Comparison of ENCODE assay signal across 10 cellular contexts in genomic region chr10:69572159-69573055, GRCh38. TPM values are rescaled to one million over a fixed set of nuclear protein-coding genes. Genes with fewer than 3 reads are reported as not detected.
DNase-seq lines count a peak whose midpoint lies in the region; ATAC-seq lines count a peak whose summit lies in the region.
"Had no signal": no experiment of that assay in that cellular context is flagged by ENCODE, and none has a peak within 500 bp of the region (broad histone marks: within the 10 kb centered on the region; RNA-seq: fewer than 3 reads in every experiment).

No MANE protein-coding gene starts in this region.

- peaks cover 12% of the 10 kb centered on the region for H3K4me1 Mint-ChIP-seq in T-helper 1 cell treated with Interleukin-12 subunit alpha and Interleukin-12 subunit beta and Interleukin-4 antibody, amounts not matched to agents 30 μg/mL and 1 μg/mL, for 36 hours (ENCODE audit: low read depth)
- H3K4me1 Mint-ChIP-seq in activated T-helper 17 cell treated with anti-CD3 and anti-CD28 coated beads, Interleukin-2, amount 50 U/mL, for 72 hours: peaks cover 6% of the 10 kb centered on the region

- H3K36me3 Mint-ChIP-seq in T-helper 1 cell treated with Interleukin-12 subunit alpha and Interleukin-12 subunit beta and Interleukin-4 antibody, amounts not matched to agents 30 μg/mL and 1 μg/mL, for 36 hours (ENCODE audit: low read depth): no peaks in the 10 kb centered on the region
- peaks cover 8% of the 10 kb centered on the region for H3K36me3 Mint-ChIP-seq in activated T-helper 17 cell treated with anti-CD3 and anti-CD28 coated beads, Interleukin-2, amount 50 U/mL, for 72 hours (ENCODE audit: low read depth)

- ATAC-seq in activated T-helper 17 cell treated with anti-CD3 and anti-CD28 coated beads, Interleukin-2, amount 50 U/mL, for 72 hours (replicated peaks): peak; percentile 81

- H3K36me3 ChIP-seq in stomach smooth muscle (ENCODE audit: control insufficient read depth in 2 of 2, insufficient read depth in 2 of 2, low read length in 2 of 2): no peaks in the 10 kb centered on the region
- H3K36me3 ChIP-seq: vagina had no signal

- peak overlapping the region; percentile 44 for H3K4me3 Mint-ChIP-seq in T-helper 1 cell treated with Interleukin-12 subunit alpha and Interleukin-12 subunit beta and Interleukin-4 antibody, amounts not matched to agents 30 μg/mL and 1 μg/mL, for 36 hours
- peak overlapping the region; percentile 78 for H3K4me3 Mint-ChIP-seq in activated T-helper 17 cell treated with anti-CD3 and anti-CD28 coated beads, Interleukin-2, amount 50 U/mL, for 72 hours

- peaks cover 92% of the 10 kb centered on the region for H3K27me3 Mint-ChIP-seq in T-helper 1 cell treated with Interleukin-12 subunit alpha and Interleukin-12 subunit beta and Interleukin-4 antibody, amounts not matched to agents 30 μg/mL and 1 μg/mL, for 36 hours (ENCODE audit: low read depth)
- H3K27me3 Mint-ChIP-seq in activated T-helper 17 cell treated with anti-CD3 and anti-CD28 coated beads, Interleukin-2, amount 50 U/mL, for 72 hours: peaks cover 66% of the 10 kb centered on the region

- H3K9ac ChIP-seq in stomach smooth muscle (ENCODE audit: low read length in 2 of 2): no peak overlapping the region

- H3K9me3 ChIP-seq in stomach smooth muscle (ENCODE audit: control insufficient read depth in 2 of 2, low read length in 2 of 2): no peaks in the 10 kb centered on the region
- H3K9me3 ChIP-seq: vagina had no signal

- H3K27me3 ChIP-seq in stomach smooth muscle (ENCODE audit: control insufficient read depth in 1 of 2, insufficient read depth in 2 of 2, low read length in 2 of 2): peaks cover 72% of the 10 kb centered on the region in 2 donors

- peak overlapping the region; percentile 8 to 60 for H3K4me3 ChIP-seq in stomach smooth muscle (ENCODE audit: low read length in 2 of 2)

- DNase-seq in T-helper 1 cell (no peak), islet precursor cell (peak; percentile 54), SW 1271 (lab: John Stamatoyannopoulos, UW) (no peak), LoVo (ENCODE audit: low spot score) (no peak), NCI-H345 treated with DMSO at 0.1 percent for 48 hours (lab: John Stamatoyannopoulos, UW; ENCODE audit: unreplicated experiment) (no peak)
- DNase-seq: NCI-H446 had no signal

- no peak overlapping the region for H3K27ac Mint-ChIP-seq in T-helper 1 cell treated with Interleukin-12 subunit alpha and Interleukin-12 subunit beta and Interleukin-4 antibody, amounts not matched to agents 30 μg/mL and 1 μg/mL, for 36 hours
- H3K27ac Mint-ChIP-seq in activated T-helper 17 cell treated with anti-CD3 and anti-CD28 coated beads, Interleukin-2, amount 50 U/mL, for 72 hours: no peak overlapping the region

- peaks cover 14% of the 10 kb centered on the region for H3K4me1 ChIP-seq in stomach smooth muscle (ENCODE audit: control insufficient read depth, insufficient read depth, low read length)

- H3K9me3 Mint-ChIP-seq in T-helper 1 cell treated with Interleukin-12 subunit alpha and Interleukin-12 subunit beta and Interleukin-4 antibody, amounts not matched to agents 30 μg/mL and 1 μg/mL, for 36 hours: no peaks in the 10 kb centered on the region
- no peaks in the 10 kb centered on the region for H3K9me3 Mint-ChIP-seq in activated T-helper 17 cell treated with anti-CD3 and anti-CD28 coated beads, Interleukin-2, amount 50 U/mL, for 72 hours

- H3K27ac ChIP-seq in stomach smooth muscle (ENCODE audit: low read length): no peak overlapping the region
- H3K27ac ChIP-seq: vagina had no signal

RNA-seq across cellular contexts. Expression of gene NEUROG3, which starts 0.8 kb away (rescaled TPM):
- 1 to 10 TPM in 1 of 2 donors, under 1 TPM in 1; 0.78 to 1.1 TPM for total RNA-seq in activated T-helper 17 cell treated with anti-CD3 and anti-CD28 coated beads, Interleukin-2, amount 50 U/mL, for 72 hours
- total RNA-seq: vagina had no signal

RNA-seq across cellular contexts. Expression of gene FAM241B, which starts 57.6 kb away (rescaled TPM):
- total RNA-seq in activated T-helper 17 cell treated with anti-CD3 and anti-CD28 coated beads, Interleukin-2, amount 50 U/mL, for 72 hours: 10 to 100 TPM in 1 of 2 donors, 1 to 10 TPM in 1; 9.4 to 16.0 TPM
